15 cellular contexts compared by ENCODE assay signal in genomic region chr17:76279742-76280287, GRCh38. TPM values are rescaled to one million over a fixed set of nuclear protein-coding genes. Genes with fewer than 3 reads are reported as not detected.
DNase-seq lines count a peak whose midpoint lies in the region; ATAC-seq, FAIRE-seq and TF ChIP-seq lines count a peak whose summit lies in the region.
"Had no signal": no experiment of that assay in that cellular context is flagged by ENCODE, and none has a peak within 500 bp of the region (broad histone marks: within the 10 kb centered on the region; RNA-seq: fewer than 3 reads in every experiment).

No MANE protein-coding gene starts in this region.

- H3K4me3 ChIP-seq in right cardiac atrium (ENCODE audit: low read length), result no peak overlapping the region
- no peak overlapping the region for H3K4me3 ChIP-seq in Panc1 (ENCODE audit: low read depth in 2 of 2, low read length in 2 of 2)
- H3K4me3 ChIP-seq in HepG2 (replicated peaks in 1 of 3; ENCODE audit: insufficient read depth in 1 of 3, low read depth in 2 of 3, low read length in 3 of 3), result no peak overlapping the region
- H3K4me3 ChIP-seq in thyroid gland (replicated peaks in 1 of 3), result no peak overlapping the region
- H3K4me3 ChIP-seq in OCI-LY7 (ENCODE audit: low read depth, low read length, poor library complexity, severe bottlenecking), result no peak overlapping the region
- H3K4me3 ChIP-seq: GM12878, lung, SJSA1, tibial nerve had no signal

- TF ChIP-seq CTCF in Panc1 (IDR thresholded peaks at IDR 0.05) (no peak), HepG2 (CRISPR knock-in tag; IDR thresholded peaks at IDR 0.05) (no peak), thyroid gland (IDR thresholded peaks at IDR 0.05) (no peak), OCI-LY7 (conservative IDR thresholded peaks at IDR 0.05; ENCODE audit: low read length) (no peak; the same call in 1 of the 2 replicates)

- H3K4me1 ChIP-seq in right cardiac atrium (ENCODE audit: control insufficient read depth, insufficient read depth, low read length) (no peaks in the 10 kb centered on the region), Panc1 (ENCODE audit: control insufficient read depth, insufficient read depth, low read length) (peaks cover 5% of the 10 kb centered on the region; the same call in 1 of the 2 replicates), HepG2 (ENCODE audit: insufficient read depth, low read length) (peaks cover 25% of the 10 kb centered on the region), thyroid gland (peaks cover 7 to 27% of the 10 kb centered on the region in 2 donors), OCI-LY7 (ENCODE audit: insufficient read depth, low read length, poor library complexity, severe bottlenecking) (peaks cover 5% of the 10 kb centered on the region)

- CTCF ChIA-PET in Panc1 (lab: Charles Lee) (interaction anchor here (0.6 to 3.7 kb wide), 28 partner anchors 10 to 265 kb away, joined by 3 to 63 read pairs (median 5); partner anchors contain the start of gene UBALD2), HepG2 (lab: Yijun Ruan, JAX; ENCODE audit: low intra/inter-chr PET ratio, low total read pairs) (interaction anchor here (0.9 to 1.7 kb wide), 6 partner anchors 21 to 266 kb away, joined by 3 to 35 read pairs (median 4); no protein-coding TSS in a partner anchor), OCI-LY7 (lab: Charles Lee; ENCODE audit: unreplicated experiment) (interaction anchor here (0.5 to 1.9 kb wide), 19 partner anchors 8 to 1143 kb away, joined by 3 to 11 read pairs (median 4); no protein-coding TSS in a partner anchor)

- no peak overlapping the region for H3K4me2 ChIP-seq in HepG2 (ENCODE audit: low read depth, low read length)
- no peak overlapping the region for H3K4me2 ChIP-seq in OCI-LY7 (ENCODE audit: low read length)

- POLR2A ChIA-PET in Panc1 (lab: Charles Lee), result interaction anchor here (0.5 kb wide), 1 partner anchor 76 kb away, joined by 8 read pairs; no protein-coding TSS in a partner anchor
- POLR2A ChIA-PET in HepG2 (lab: Yijun Ruan, JAX), result interaction anchor here (0.7 to 1.7 kb wide), 7 partner anchors 9 to 159 kb away, joined by 3 to 8 read pairs (median 3); partner anchors contain the start of gene UBALD2
- POLR2A ChIA-PET in OCI-LY7 (lab: Charles Lee), result interaction anchor here (0.5 to 1.7 kb wide), 6 partner anchors 12 to 421 kb away, joined by 3 to 6 read pairs (median 3); no protein-coding TSS in a partner anchor

- no peak for FAIRE-seq in HepG2 (lab: Jason Lieb, UNC)
- FAIRE-seq: colon, endometrium, GM12878 had no signal

- ATAC-seq in right cardiac atrium, result no peak
- no peak for ATAC-seq in left ventricle myocardium superior
- peak; percentile 37 for ATAC-seq in Panc1
- ATAC-seq in HepG2, result no peak; the same call in 1 of the 3 replicates
- ATAC-seq in HG03045 (IDR thresholded peaks at IDR 0.05; ENCODE audit: unreplicated experiment), result no peak

- TF ChIP-seq EP300 in HepG2 (IDR thresholded peaks at IDR 0.05; ENCODE audit: low read depth in 2 of 2, low read length in 2 of 2) (no peak), HepG2 (CRISPR knock-in tag; IDR thresholded peaks at IDR 0.05; ENCODE audit: borderline replicate concordance) (no peak)

- no peaks in the 10 kb centered on the region for H3K9me2 ChIP-seq in OCI-LY7 (ENCODE audit: insufficient read depth, low read length)

- TF ChIP-seq POLR2A in HepG2 (IDR thresholded peaks at IDR 0.05; ENCODE audit: insufficient read depth in 1 of 2, low read depth in 2 of 2, low read length in 2 of 2) (no peak), thyroid gland (IDR thresholded peaks at IDR 0.05) (no peak)

- H3K27ac ChIP-seq in right cardiac atrium (ENCODE audit: low read length), result no peak overlapping the region
- H3K27ac ChIP-seq in Panc1 (ENCODE audit: low read length), result no peak overlapping the region
- H3K27ac ChIP-seq in HepG2 (ENCODE audit: extremely low read length, insufficient read depth, low read length), result no peak overlapping the region
- H3K27ac ChIP-seq in thyroid gland, result peak overlapping the region; percentile 39 to 64 (median 61)
- no peak overlapping the region for H3K27ac ChIP-seq in OCI-LY7 (ENCODE audit: low read depth, low read length, poor library complexity, severe bottlenecking)
- H3K27ac ChIP-seq: brain microvascular endothelial cell, SJSA1, tibial nerve had no signal

- 90% methylated on average over 15 of the region's 15 CpGs for WGBS in right cardiac atrium
- WGBS in HepG2 (ENCODE audit: low lambda C conversion rate), result 76% methylated on average over 15 of the region's 15 CpGs
- WGBS in thyroid gland, 2 donors, result 82 to 87% methylated on average over 8 to 14 of the region's 15 CpGs

- H3K36me3 ChIP-seq in Panc1 (ENCODE audit: control insufficient read depth, insufficient read depth, low read length) (no peaks in the 10 kb centered on the region), HepG2 (replicated peaks in 1 of 2; ENCODE audit: control insufficient read depth in 1 of 2, insufficient read depth in 2 of 2, low read length in 2 of 2) (no peaks in the 10 kb centered on the region), thyroid gland (no peaks in the 10 kb centered on the region), OCI-LY7 (ENCODE audit: insufficient read depth, low read length) (no peaks in the 10 kb centered on the region)
- H3K36me3 ChIP-seq: brain microvascular endothelial cell had no signal

- H3K9ac ChIP-seq in HepG2 (ENCODE audit: insufficient read depth, low read depth, low read length), result no peak overlapping the region

- H4K20me1 ChIP-seq in HepG2 (ENCODE audit: insufficient read depth, low read length) (no peaks in the 10 kb centered on the region), OCI-LY7 (ENCODE audit: insufficient read depth, low read length) (no peaks in the 10 kb centered on the region)

- in situ Hi-C loops in Panc1 (cut with HindIII; ENCODE audit: low pct_unique_long_range_greater_than_20kb, low sequenced_read_pairs) (no loop called here), HepG2 (cut with HindIII; ENCODE audit: extremely low pct_ligation_motif_present, low pct_unique_long_range_greater_than_20kb) (loop anchor here (5.0 to 10.0 kb wide), 2 partner anchors 95 to 158 kb away; no protein-coding TSS in a partner anchor)

- H2AFZ ChIP-seq in HepG2 (ENCODE audit: low read length) (no peak overlapping the region), OCI-LY7 (ENCODE audit: low read length) (no peak overlapping the region)

- H3K79me2 ChIP-seq in HepG2 (ENCODE audit: insufficient read depth, low read length), result no peaks in the 10 kb centered on the region
- H3K79me2 ChIP-seq in OCI-LY7 (ENCODE audit: insufficient read depth, low read depth, low read length), result no peaks in the 10 kb centered on the region

- no peak for TF ChIP-seq RAD21 in HepG2 (CRISPR knock-in tag; IDR thresholded peaks at IDR 0.05)

- no peaks in the 10 kb centered on the region for H3K9me3 ChIP-seq in right cardiac atrium (ENCODE audit: control insufficient read depth, low read length)
- H3K9me3 ChIP-seq in Panc1 (ENCODE audit: control insufficient read depth, insufficient read depth, low read depth, low read length), result no peaks in the 10 kb centered on the region
- H3K9me3 ChIP-seq in HepG2 (ENCODE audit: low read length), result no peaks in the 10 kb centered on the region
- no peaks in the 10 kb centered on the region for H3K9me3 ChIP-seq in thyroid gland
- H3K9me3 ChIP-seq in OCI-LY7 (ENCODE audit: low read length), result no peaks in the 10 kb centered on the region
- H3K9me3 ChIP-seq: SJSA1, tibial nerve had no signal

- no TSS peak for BruUV-seq in Panc1 (replicated peaks; lab: Mats Ljungman, UMichigan)
- no TSS peak for BruUV-seq in HepG2 (replicated peaks; lab: Mats Ljungman, UMichigan)
- BruUV-seq in OCI-LY7 (replicated peaks; lab: Mats Ljungman, UMichigan), result no TSS peak

- intact Hi-C loops in right cardiac atrium (cut with DNase I) (loop anchor here (1.0 to 5.0 kb wide), 4 partner anchors 97 to 159 kb away; no protein-coding TSS in a partner anchor), left ventricle myocardium superior (cut with micrococcal nuclease) (no loop called here), Panc1 (cut with micrococcal nuclease; ENCODE audit: unreplicated experiment) (loop anchor here (2.0 kb wide), 1 partner anchor 159 kb away; no protein-coding TSS in a partner anchor), HepG2 (cut with micrococcal nuclease; ENCODE audit: unreplicated experiment) (loop anchor here (1.0 to 10.0 kb wide), 3 partner anchors 42 to 159 kb away; no protein-coding TSS in a partner anchor), thyroid gland (cut with DNase I) (loop anchor here (2.0 to 10.0 kb wide), 3 partner anchors 98 to 275 kb away; partner anchors contain the start of gene CDK3), OCI-LY7 (cut with micrococcal nuclease; ENCODE audit: unreplicated experiment) (loop anchor here (1.0 to 5.0 kb wide), 4 partner anchors 19 to 268 kb away; no protein-coding TSS in a partner anchor)

- DNase-seq in right cardiac atrium, result peak in 2 of 3 donors; percentile 47 to 59
- no peak for DNase-seq in left ventricle myocardium superior
- DNase-seq in Panc1 (ENCODE audit: low read depth, low spot score), result no peak
- DNase-seq in HepG2 (ENCODE audit: low spot score), result no peak
- DNase-seq in thyroid gland, result no peak
- no peak for DNase-seq in activated gamma-delta T cell (lab: John Stamatoyannopoulos, UW)
- no peak for DNase-seq in OCI-LY7 (ENCODE audit: low spot score)

- H3K27me3 ChIP-seq in right cardiac atrium (ENCODE audit: control insufficient read depth, insufficient read depth) (no peaks in the 10 kb centered on the region), Panc1 (ENCODE audit: control insufficient read depth, insufficient read depth, low read length) (no peaks in the 10 kb centered on the region), HepG2 (ENCODE audit: control insufficient read depth in 1 of 2, insufficient read depth in 2 of 2, low read length in 2 of 2) (no peaks in the 10 kb centered on the region), thyroid gland (no peaks in the 10 kb centered on the region)
- H3K27me3 ChIP-seq: brain microvascular endothelial cell, SJSA1, tibial nerve had no signal

RNA-seq across cellular contexts. Expression of gene UBALD2, which starts 14.7 kb away (rescaled TPM):
- 10 to 100 TPM; 19.8 to 28.9 (median 24.5) TPM for total RNA-seq in right cardiac atrium
- polyA plus RNA-seq in right cardiac atrium, result 19.5 TPM
- total RNA-seq in left ventricle myocardium superior, result 35.4 TPM
- 30.0 TPM for total RNA-seq in Panc1 (2021; ENCODE audit: unreplicated experiment)
- 63.0 TPM for polyA plus RNA-seq in Panc1 (2012; ENCODE audit: insufficient read length)
- 3.3 and 5.3 TPM in 2 replicates for total RNA-seq in HepG2 (2016; rRNA removed; fragmentation: Illumina TruSeq; extraction: Trizol)
- 6.8 and 10.0 TPM in 2 replicates for total RNA-seq in HepG2 (2016; cell fraction: cytosol; rRNA removed; fragmentation: Illumina TruSeq; extraction: Trizol; ENCODE audit: low read depth)
- 4.4 and 4.5 TPM in 2 replicates for total RNA-seq in HepG2 (2016; cell fraction: insoluble cytoplasmic fraction; rRNA removed; fragmentation: Illumina TruSeq; extraction: Trizol)
- total RNA-seq in HepG2 (2016; cell fraction: membrane; rRNA removed; fragmentation: Illumina TruSeq; extraction: Trizol), result 9.1 and 9.4 TPM in 2 replicates
- 2.6 and 3.2 TPM in 2 replicates for total RNA-seq in HepG2 (2016; cell fraction: nucleus; rRNA removed; fragmentation: Illumina TruSeq; extraction: Trizol)
- polyA plus RNA-seq in HepG2 (2011; rRNA removed), result 50.5 and 89.7 TPM in 2 replicates
- polyA plus RNA-seq in HepG2 (2011; cell fraction: cytosol; rRNA removed), result 14.6 and 28.0 TPM in 2 replicates
- polyA plus RNA-seq in HepG2 (2011; cell fraction: nucleus; rRNA removed), result 19.7 and 23.1 TPM in 2 replicates
- polyA plus RNA-seq in HepG2 (2012), result 16.6 and 21.8 TPM in 2 replicates
- 26.5 and 33.4 TPM in 2 replicates for polyA plus RNA-seq in HepG2 (2016; cell fraction: cytosol; fragmentation: Illumina TruSeq; extraction: Trizol; ENCODE audit: low read depth)
- polyA plus RNA-seq in HepG2 (2016; cell fraction: insoluble cytoplasmic fraction; fragmentation: Illumina TruSeq; extraction: Trizol; ENCODE audit: low read depth), result 15.4 and 17.2 TPM in 2 replicates
- polyA plus RNA-seq in HepG2 (2016; cell fraction: membrane; fragmentation: Illumina TruSeq; extraction: Trizol; ENCODE audit: low read depth), result 28.1 and 30.3 TPM in 2 replicates
- polyA plus RNA-seq in HepG2 (2016; cell fraction: nucleus; fragmentation: Illumina TruSeq; extraction: Trizol; ENCODE audit: insufficient read depth, low read depth), result 8.4 and 13.3 TPM in 2 replicates
- 24.6 and 37.9 TPM in 2 replicates for polyA minus RNA-seq in HepG2 (2011; rRNA and poly(A)+ RNA removed; ENCODE audit: low replicate concordance)
- polyA minus RNA-seq in HepG2 (2011; cell fraction: cytosol; rRNA and poly(A)+ RNA removed), result 14.7 and 29.2 TPM in 2 replicates
- polyA minus RNA-seq in HepG2 (2011; cell fraction: nucleus; rRNA and poly(A)+ RNA removed), result 4.2 and 7.1 TPM in 2 replicates
- total RNA-seq in thyroid gland, result 10 to 100 TPM in 3 of 4 donors, 1 to 10 TPM in 1; 9.8 to 54.2 (median 22.9) TPM
- total RNA-seq in OCI-LY7 (2014; rRNA removed; shearing (Covaris generic)), result 70.9 and 86.4 TPM in 2 replicates
- total RNA-seq in OCI-LY7 (2022), result 238 and 305 TPM in 2 replicates

RNA-seq across cellular contexts. Expression of gene QRICH2, which starts 28.3 kb away (rescaled TPM):
- total RNA-seq in right cardiac atrium (1 to 10 TPM; 1.9 to 2.5 (median 2.2) TPM), left ventricle myocardium superior (2.7 TPM), Panc1 (2021; ENCODE audit: unreplicated experiment) (0.92 TPM), HepG2 (2016; rRNA removed; fragmentation: Illumina TruSeq; extraction: Trizol) (2.7 and 3.7 TPM in 2 replicates), thyroid gland (10 to 100 TPM in 2 of 4 donors, 1 to 10 TPM in 2; 6.6 to 14.3 (median 9.9) TPM), OCI-LY7 (2022) (5.7 and 7.2 TPM in 2 replicates)
- polyA plus RNA-seq in right cardiac atrium (2.1 TPM), HepG2 (2011; rRNA removed) (5.7 and 11.5 TPM in 2 replicates)
- 2.1 TPM for polyA plus RNA-seq in Panc1 (2012; ENCODE audit: insufficient read length)
- 3.1 and 3.3 TPM in 2 replicates for total RNA-seq in HepG2 (2016; cell fraction: cytosol; rRNA removed; fragmentation: Illumina TruSeq; extraction: Trizol; ENCODE audit: low read depth)
- 2.3 and 3.7 TPM in 2 replicates for total RNA-seq in HepG2 (2016; cell fraction: insoluble cytoplasmic fraction; rRNA removed; fragmentation: Illumina TruSeq; extraction: Trizol)
- total RNA-seq in HepG2 (2016; cell fraction: membrane; rRNA removed; fragmentation: Illumina TruSeq; extraction: Trizol), result 4.0 and 4.5 TPM in 2 replicates
- total RNA-seq in HepG2 (2016; cell fraction: nucleus; rRNA removed; fragmentation: Illumina TruSeq; extraction: Trizol), result 4.4 and 6.1 TPM in 2 replicates
- polyA plus RNA-seq in HepG2 (2011; cell fraction: cytosol; rRNA removed), result 3.4 and 3.8 TPM in 2 replicates
- polyA plus RNA-seq in HepG2 (2011; cell fraction: nucleus; rRNA removed), result 58.0 and 60.6 TPM in 2 replicates
- polyA plus RNA-seq in HepG2 (2012), result 1.5 and 7.5 TPM in 2 replicates
- 0.94 and 1.1 TPM in 2 replicates for polyA plus RNA-seq in HepG2 (2016; cell fraction: cytosol; fragmentation: Illumina TruSeq; extraction: Trizol; ENCODE audit: low read depth)
- 1.2 TPM in 2 replicates for polyA plus RNA-seq in HepG2 (2016; cell fraction: insoluble cytoplasmic fraction; fragmentation: Illumina TruSeq; extraction: Trizol; ENCODE audit: low read depth)
- 1.0 and 1.5 TPM in 2 replicates for polyA plus RNA-seq in HepG2 (2016; cell fraction: membrane; fragmentation: Illumina TruSeq; extraction: Trizol; ENCODE audit: low read depth)
- polyA plus RNA-seq in HepG2 (2016; cell fraction: nucleus; fragmentation: Illumina TruSeq; extraction: Trizol; ENCODE audit: insufficient read depth, low read depth), result 10.2 and 12.1 TPM in 2 replicates
- polyA minus RNA-seq in HepG2 (2011; rRNA and poly(A)+ RNA removed; ENCODE audit: low replicate concordance), result 6.3 and 21.9 TPM in 2 replicates
- polyA minus RNA-seq in HepG2 (2011; cell fraction: cytosol; rRNA and poly(A)+ RNA removed), result 2.5 and 3.3 TPM in 2 replicates
- 12.0 and 17.0 TPM in 2 replicates for polyA minus RNA-seq in HepG2 (2011; cell fraction: nucleus; rRNA and poly(A)+ RNA removed)
- 6.7 and 9.4 TPM in 2 replicates for total RNA-seq in OCI-LY7 (2014; rRNA removed; shearing (Covaris generic))

RNA-seq across cellular contexts. Expression of gene RNF157, which starts 39.5 kb away (rescaled TPM):
- total RNA-seq in right cardiac atrium (10 to 100 TPM; 10.2 to 18.8 (median 13.9) TPM), left ventricle myocardium superior (18.0 TPM), Panc1 (2021; ENCODE audit: unreplicated experiment) (4.0 TPM), HepG2 (2016; rRNA removed; fragmentation: Illumina TruSeq; extraction: Trizol) (1.4 and 1.5 TPM in 2 replicates), thyroid gland (1 to 10 TPM; 1.7 to 6.6 (median 4.7) TPM), OCI-LY7 (2022) (0.70 and 1.3 TPM in 2 replicates)
- polyA plus RNA-seq in right cardiac atrium (12.1 TPM), HepG2 (2011; rRNA removed) (0.44 and 0.82 TPM in 2 replicates)
- 5.6 TPM for polyA plus RNA-seq in Panc1 (2012; ENCODE audit: insufficient read length)
- total RNA-seq in HepG2 (2016; cell fraction: cytosol; rRNA removed; fragmentation: Illumina TruSeq; extraction: Trizol; ENCODE audit: low read depth), result 1.0 and 1.9 TPM in 2 replicates
- 1.5 and 2.1 TPM in 2 replicates for total RNA-seq in HepG2 (2016; cell fraction: insoluble cytoplasmic fraction; rRNA removed; fragmentation: Illumina TruSeq; extraction: Trizol)
- total RNA-seq in HepG2 (2016; cell fraction: membrane; rRNA removed; fragmentation: Illumina TruSeq; extraction: Trizol), result 3.1 and 3.6 TPM in 2 replicates
- total RNA-seq in HepG2 (2016; cell fraction: nucleus; rRNA removed; fragmentation: Illumina TruSeq; extraction: Trizol), result 1.0 and 2.8 TPM in 2 replicates
- polyA plus RNA-seq in HepG2 (2011; cell fraction: cytosol; rRNA removed), result 0.52 and 0.71 TPM in 2 replicates
- 0.42 TPM in 2 replicates for polyA plus RNA-seq in HepG2 (2011; cell fraction: nucleus; rRNA removed)
- polyA plus RNA-seq in HepG2 (2012), result 0.86 and 1.1 TPM in 2 replicates
- polyA plus RNA-seq in HepG2 (2016; cell fraction: cytosol; fragmentation: Illumina TruSeq; extraction: Trizol; ENCODE audit: low read depth), result 1.7 and 2.0 TPM in 2 replicates
- polyA plus RNA-seq in HepG2 (2016; cell fraction: insoluble cytoplasmic fraction; fragmentation: Illumina TruSeq; extraction: Trizol; ENCODE audit: low read depth), result 1.9 and 2.1 TPM in 2 replicates
- 3.0 and 5.1 TPM in 2 replicates for polyA plus RNA-seq in HepG2 (2016; cell fraction: membrane; fragmentation: Illumina TruSeq; extraction: Trizol; ENCODE audit: low read depth)
- polyA plus RNA-seq in HepG2 (2016; cell fraction: nucleus; fragmentation: Illumina TruSeq; extraction: Trizol; ENCODE audit: insufficient read depth, low read depth), result 1.8 and 3.8 TPM in 2 replicates
- polyA minus RNA-seq in HepG2 (2011; rRNA and poly(A)+ RNA removed; ENCODE audit: low replicate concordance), result 0.66 and 3.2 TPM in 2 replicates
- 0.79 and 1.5 TPM in 2 replicates for polyA minus RNA-seq in HepG2 (2011; cell fraction: cytosol; rRNA and poly(A)+ RNA removed)
- polyA minus RNA-seq in HepG2 (2011; cell fraction: nucleus; rRNA and poly(A)+ RNA removed), result 0.77 and 0.99 TPM in 2 replicates
- total RNA-seq in OCI-LY7 (2014; rRNA removed; shearing (Covaris generic)), result 0.21 and 0.28 TPM in 2 replicates

Comparison
In these comparisons a context has a peak if more than half of its experiments do, and no peak if none do; other contexts are left out.
1. DNase-seq: peak in right cardiac atrium (2 of 3); none in left ventricle myocardium superior (single experiment), Panc1 (single experiment), HepG2 (single experiment), thyroid gland (0 of 2), activated gamma-delta T cell (single experiment) and OCI-LY7 (single experiment).
2. H3K27ac ChIP-seq: peak in thyroid gland (3 of 3); none in right cardiac atrium (single experiment), Panc1 (single experiment), HepG2 (single experiment) and OCI-LY7 (single experiment).